ENCODE assay signal across 37 cellular contexts in genomic region chr15:35058534-35059054, GRCh38. TPM values are rescaled to one million over a fixed set of nuclear protein-coding genes. Genes with fewer than 3 reads are reported as not detected.
DNase-seq lines count a peak whose midpoint lies in the region; ATAC-seq, FAIRE-seq and TF ChIP-seq lines count a peak whose summit lies in the region.
"Had no signal": no experiment of that assay in that cellular context is flagged by ENCODE, and none has a peak within 500 bp of the region (broad histone marks: within the 10 kb centered on the region; RNA-seq: fewer than 3 reads in every experiment).

No MANE protein-coding gene starts in this region.

- intact Hi-C loops in dendritic cell treated with granulocyte-macrophage colony-stimulating factor and Interleukin-4, amounts not matched to agents 40 ng/mL and 50 ng/mL, for 4 days (cut with micrococcal nuclease) = no loop called here
- intact Hi-C loops in CD4-positive, alpha-beta memory T cell (cut with micrococcal nuclease) = no loop called here
- intact Hi-C loops in natural killer cell (cut with micrococcal nuclease) = no loop called here

- CTCF ChIA-PET in CD4-positive, alpha-beta memory T cell (lab: Charles Lee; ENCODE audit: partially characterized antibody) = no interaction called here

- FAIRE-seq in GM12891 (lab: Jason Lieb, UNC) = peak; percentile 20
- FAIRE-seq: G401.6, kidney had no signal

- no peaks in the 10 kb centered on the region for H3K36me3 Mint-ChIP-seq in dendritic cell treated with granulocyte-macrophage colony-stimulating factor and Interleukin-4, amounts not matched to agents 40 ng/mL and 50 ng/mL, for 4 days (ENCODE audit: low read depth)
- H3K36me3 Mint-ChIP-seq in stimulated activated memory B cell treated with anti-CD40 and anti-IgM and Interleukin-4, amounts not matched to agents 10 μg/mL and 1 μg/mL and 100 μg/mL, for 72 hours = no peaks in the 10 kb centered on the region
- no peaks in the 10 kb centered on the region for H3K36me3 Mint-ChIP-seq in CD4-positive, alpha-beta memory T cell
- H3K36me3 Mint-ChIP-seq in natural killer cell = no peaks in the 10 kb centered on the region
- H3K36me3 Mint-ChIP-seq: activated CD4-positive, alpha-beta memory T cell treated with anti-CD3 and anti-CD28 coated beads for 36 hours; T-cell had no signal

- TF ChIP-seq CTCF in HL-60 (IDR thresholded peaks at IDR 0.05; ENCODE audit: insufficient read depth, low read length) = no peak
- no peak for TF ChIP-seq CTCF in natural killer cell (IDR thresholded peaks at IDR 0.05)

- DNase-seq in GM12891 (ENCODE audit: insufficient read length, low spot score) (no peak), HL-60 (ENCODE audit: low read depth in 1 of 2, low spot score in 1 of 2) (no peak), natural killer cell (no peak)
- DNase-seq in stimulated activated naive CD8-positive, alpha-beta T cell treated with anti-CD3 and anti-CD28 coated beads, Interleukin-15, amount 100 ng/mL, for 72 hours = no peak
- DNase-seq in CD4-positive, alpha-beta memory T cell = no peak
- DNase-seq: activated B cell treated with CpG ODN at 0.5 μM for 24 hours; activated CD4-positive, alpha-beta memory T cell treated with anti-CD3 and anti-CD28 coated beads for 36 hours; activated naive CD4-positive, alpha-beta T cell; activated T-cell treated with anti-CD3 and anti-CD28 coated beads, Interleukin-2, amount 50 U/mL, for 72 hours; Caco-2; central memory CD4-positive, alpha-beta T cell; cortex of kidney; DMS79; effector memory CD8-positive, alpha-beta T cell; foreskin keratinocyte; heart left ventricle; kidney; NCI-H1048; NCI-H446; NCI-H774; right lobe of liver; stimulated activated CD4-positive, alpha-beta T cell treated with anti-CD3 and anti-CD28 coated beads, Interleukin-12 subunit alpha, Interleukin-12 subunit beta, amount 100 ng/mL, for 4 hours; stimulated activated CD4-positive, alpha-beta T cell treated with anti-CD3 and anti-CD28 coated beads, Interleukin-2, amount 100 ng/mL, for 48 hours; T-cell; trophoblast cell had no signal

- no peaks in the 10 kb centered on the region for H3K4me1 ChIP-seq in CD4-positive, alpha-beta memory T cell (ENCODE audit: insufficient read depth, low read length)
- H3K4me1 ChIP-seq: Caco-2, HAP-1, heart left ventricle, right lobe of liver had no signal

- no peak for ATAC-seq in stimulated activated memory B cell treated with anti-CD40 and anti-IgM and Interleukin-4, amounts not matched to agents 10 μg/mL and 1 μg/mL and 100 μg/mL, for 72 hours
- ATAC-seq in stimulated activated naive CD8-positive, alpha-beta T cell treated with anti-CD3 and anti-CD28 coated beads, Interleukin-15, amount 100 ng/mL, for 72 hours = no peak
- ATAC-seq in natural killer cell (no peak), HG03571 (IDR thresholded peaks at IDR 0.05; ENCODE audit: unreplicated experiment) (no peak)
- ATAC-seq: activated T-cell treated with anti-CD3 and anti-CD28 coated beads, Interleukin-2, amount 50 U/mL, for 72 hours; effector memory CD8-positive, alpha-beta T cell; foreskin keratinocyte; heart left ventricle; right lobe of liver; T-cell had no signal

- TF ChIP-seq POLR2A in GM12891 (IDR thresholded peaks at IDR 0.05; ENCODE audit: low read depth, low read length) = no peak

- no peaks in the 10 kb centered on the region for H3K36me3 ChIP-seq in CD4-positive, alpha-beta memory T cell (ENCODE audit: insufficient read depth, low read length)
- H3K36me3 ChIP-seq: HAP-1, heart left ventricle, right lobe of liver had no signal

- H3K4me1 Mint-ChIP-seq in dendritic cell treated with granulocyte-macrophage colony-stimulating factor and Interleukin-4, amounts not matched to agents 40 ng/mL and 50 ng/mL, for 4 days (ENCODE audit: low read depth) = peaks cover 23% of the 10 kb centered on the region
- peaks cover 14% of the 10 kb centered on the region for H3K4me1 Mint-ChIP-seq in stimulated activated memory B cell treated with anti-CD40 and anti-IgM and Interleukin-4, amounts not matched to agents 10 μg/mL and 1 μg/mL and 100 μg/mL, for 72 hours
- peaks cover 6% of the 10 kb centered on the region for H3K4me1 Mint-ChIP-seq in stimulated activated naive CD8-positive, alpha-beta T cell treated with anti-CD3 and anti-CD28 coated beads, Interleukin-15, amount 100 ng/mL, for 72 hours
- H3K4me1 Mint-ChIP-seq in CD4-positive, alpha-beta memory T cell = peaks cover 0 to 1% (median 0%) of the 10 kb centered on the region in 4 donors
- H3K4me1 Mint-ChIP-seq in natural killer cell = no peaks in the 10 kb centered on the region
- H3K4me1 Mint-ChIP-seq: activated B cell treated with CpG ODN at 0.5 μM for 24 hours, T-cell had no signal

- peaks cover 3% of the 10 kb centered on the region for H3K27me3 Mint-ChIP-seq in dendritic cell treated with granulocyte-macrophage colony-stimulating factor and Interleukin-4, amounts not matched to agents 40 ng/mL and 50 ng/mL, for 4 days
- no peaks in the 10 kb centered on the region for H3K27me3 Mint-ChIP-seq in stimulated activated memory B cell treated with anti-CD40 and anti-IgM and Interleukin-4, amounts not matched to agents 10 μg/mL and 1 μg/mL and 100 μg/mL, for 72 hours
- H3K27me3 Mint-ChIP-seq in stimulated activated naive CD8-positive, alpha-beta T cell treated with anti-CD3 and anti-CD28 coated beads, Interleukin-15, amount 100 ng/mL, for 72 hours = peaks cover 6% of the 10 kb centered on the region
- H3K27me3 Mint-ChIP-seq in CD4-positive, alpha-beta memory T cell = peaks cover 4 to 5% of the 10 kb centered on the region in 2 donors
- H3K27me3 Mint-ChIP-seq in natural killer cell (ENCODE audit: low read depth in 2 of 2) = no peaks in the 10 kb centered on the region
- H3K27me3 Mint-ChIP-seq: progenitor cell of endocrine pancreas had no signal

- no peaks in the 10 kb centered on the region for H3K27me3 ChIP-seq in HL-60 (ENCODE audit: insufficient read depth, poor library complexity, severe bottlenecking)
- H3K27me3 ChIP-seq in CD4-positive, alpha-beta memory T cell (ENCODE audit: insufficient read depth, low read length) = no peaks in the 10 kb centered on the region
- H3K27me3 ChIP-seq: foreskin keratinocyte, heart left ventricle, right lobe of liver had no signal

- peak overlapping the region; percentile 46 for H3K27ac Mint-ChIP-seq in dendritic cell treated with granulocyte-macrophage colony-stimulating factor and Interleukin-4, amounts not matched to agents 40 ng/mL and 50 ng/mL, for 4 days
- peak overlapping the region; percentile 22 for H3K27ac Mint-ChIP-seq in stimulated activated memory B cell treated with anti-CD40 and anti-IgM and Interleukin-4, amounts not matched to agents 10 μg/mL and 1 μg/mL and 100 μg/mL, for 72 hours
- H3K27ac Mint-ChIP-seq in stimulated activated naive CD8-positive, alpha-beta T cell treated with anti-CD3 and anti-CD28 coated beads, Interleukin-15, amount 100 ng/mL, for 72 hours = no peak overlapping the region
- H3K27ac Mint-ChIP-seq in CD4-positive, alpha-beta memory T cell = no peak overlapping the region
- no peak overlapping the region for H3K27ac Mint-ChIP-seq in natural killer cell
- H3K27ac Mint-ChIP-seq: activated B cell treated with CpG ODN at 0.5 μM for 24 hours; activated CD4-positive, alpha-beta memory T cell treated with anti-CD3 and anti-CD28 coated beads for 36 hours; activated T-cell treated with anti-CD3 and anti-CD28 coated beads, Interleukin-2, amount 50 U/mL, for 72 hours; effector memory CD8-positive, alpha-beta T cell; IgD-negative memory B cell; progenitor cell of endocrine pancreas; T-cell had no signal

- peak overlapping the region; percentile 40 for H3K4me3 Mint-ChIP-seq in dendritic cell treated with granulocyte-macrophage colony-stimulating factor and Interleukin-4, amounts not matched to agents 40 ng/mL and 50 ng/mL, for 4 days
- H3K4me3 Mint-ChIP-seq in stimulated activated memory B cell treated with anti-CD40 and anti-IgM and Interleukin-4, amounts not matched to agents 10 μg/mL and 1 μg/mL and 100 μg/mL, for 72 hours = no peak overlapping the region
- no peak overlapping the region for H3K4me3 Mint-ChIP-seq in stimulated activated naive CD8-positive, alpha-beta T cell treated with anti-CD3 and anti-CD28 coated beads, Interleukin-15, amount 100 ng/mL, for 72 hours
- H3K4me3 Mint-ChIP-seq in CD4-positive, alpha-beta memory T cell = no peak overlapping the region
- H3K4me3 Mint-ChIP-seq in natural killer cell = no peak overlapping the region
- H3K4me3 Mint-ChIP-seq: activated B cell treated with CpG ODN at 0.5 μM for 24 hours; activated CD4-positive, alpha-beta memory T cell treated with anti-CD3 and anti-CD28 coated beads for 36 hours; activated T-cell treated with anti-CD3 and anti-CD28 coated beads, Interleukin-2, amount 50 U/mL, for 72 hours; effector memory CD8-positive, alpha-beta T cell; IgD-negative memory B cell; T-cell had no signal

- peak overlapping the region; percentile 50 for H3K27ac ChIP-seq in HL-60 (replicated peaks)
- H3K27ac ChIP-seq in CD4-positive, alpha-beta memory T cell (ENCODE audit: low read depth, low read length) = no peak overlapping the region
- H3K27ac ChIP-seq: foreskin keratinocyte, right lobe of liver had no signal

- no peak overlapping the region for H3K4me3 ChIP-seq in HL-60 (replicated peaks; ENCODE audit: insufficient read depth, low read length)
- H3K4me3 ChIP-seq in CD4-positive, alpha-beta memory T cell (ENCODE audit: low read length in 2 of 2) = no peak overlapping the region
- H3K4me3 ChIP-seq: HAP-1, heart left ventricle, right lobe of liver had no signal

- H3K9me3 Mint-ChIP-seq in dendritic cell treated with granulocyte-macrophage colony-stimulating factor and Interleukin-4, amounts not matched to agents 40 ng/mL and 50 ng/mL, for 4 days = no peaks in the 10 kb centered on the region
- H3K9me3 Mint-ChIP-seq in stimulated activated memory B cell treated with anti-CD40 and anti-IgM and Interleukin-4, amounts not matched to agents 10 μg/mL and 1 μg/mL and 100 μg/mL, for 72 hours = no peaks in the 10 kb centered on the region
- H3K9me3 Mint-ChIP-seq in stimulated activated naive CD8-positive, alpha-beta T cell treated with anti-CD3 and anti-CD28 coated beads, Interleukin-15, amount 100 ng/mL, for 72 hours = no peaks in the 10 kb centered on the region
- no peaks in the 10 kb centered on the region for H3K9me3 Mint-ChIP-seq in CD4-positive, alpha-beta memory T cell
- no peaks in the 10 kb centered on the region for H3K9me3 Mint-ChIP-seq in natural killer cell
- H3K9me3 Mint-ChIP-seq: activated B cell treated with CpG ODN at 0.5 μM for 24 hours; activated CD4-positive, alpha-beta memory T cell treated with anti-CD3 and anti-CD28 coated beads for 36 hours; activated T-cell treated with anti-CD3 and anti-CD28 coated beads, Interleukin-2, amount 50 U/mL, for 72 hours; effector memory CD8-positive, alpha-beta T cell; IgD-negative memory B cell; T-cell had no signal

- POLR2A ChIA-PET in CD4-positive, alpha-beta memory T cell (lab: Charles Lee; ENCODE audit: partially characterized antibody) = no interaction called here

- H3K9me3 ChIP-seq in CD4-positive, alpha-beta memory T cell (ENCODE audit: control insufficient read depth in 1 of 2, low read length in 2 of 2) = no peaks in the 10 kb centered on the region
- H3K9me3 ChIP-seq: Caco-2, HAP-1, heart left ventricle, right lobe of liver had no signal

TF ChIP-seq in GM12891, 5 proteins besides CTCF, POLR2A, EP300 and RAD21 (continues in another document):
- no peak for TF ChIP-seq SPI1 (IDR thresholded peaks at IDR 0.05; ENCODE audit: low read depth, low read length)

RNA-seq across cellular contexts. Expression of gene NANOGP8, which starts 26.5 kb away (rescaled TPM):
- polyA plus RNA-seq in GM12891 (2012; ENCODE audit: low read depth, missing spikeins) = not detected
- not detected for total RNA-seq in CD4-positive, alpha-beta memory T cell
- polyA plus RNA-seq in CD4-positive, alpha-beta memory T cell = not detected
- total RNA-seq in natural killer cell = not detected
- total RNA-seq: activated CD4-positive, alpha-beta memory T cell treated with anti-CD3 and anti-CD28 coated beads for 36 hours; activated T-cell treated with anti-CD3 and anti-CD28 coated beads, Interleukin-2, amount 50 U/mL, for 72 hours; Caco-2; foreskin keratinocyte; mesenteric fat pad; RPMI7951 had no signal
- polyA plus RNA-seq: adipose tissue, BJ, foreskin keratinocyte, IgD-negative memory B cell, liver had no signal

Comparison
In these comparisons a context has a peak if more than half of its experiments do, and no peak if none do; other contexts are left out.
1. H3K27ac Mint-ChIP-seq: peak in dendritic cell treated with granulocyte-macrophage colony-stimulating factor and Interleukin-4, amounts not matched to agents 40 ng/mL and 50 ng/mL, for 4 days (single experiment) and stimulated activated memory B cell treated with anti-CD40 and anti-IgM and Interleukin-4, amounts not matched to agents 10 μg/mL and 1 μg/mL and 100 μg/mL, for 72 hours (single experiment); none in stimulated activated naive CD8-positive, alpha-beta T cell treated with anti-CD3 and anti-CD28 coated beads, Interleukin-15, amount 100 ng/mL, for 72 hours (0 of 2), CD4-positive, alpha-beta memory T cell (0 of 7) and natural killer cell (0 of 2).